13 cellular contexts compared by ENCODE assay signal in genomic region chr20:36613974-36614373, GRCh38. TPM values are rescaled to one million over a fixed set of nuclear protein-coding genes. Genes with fewer than 3 reads are reported as not detected.
DNase-seq lines count a peak whose midpoint lies in the region; ATAC-seq and TF ChIP-seq lines count a peak whose summit lies in the region.
"Had no signal": no experiment of that assay in that cellular context is flagged by ENCODE, and none has a peak within 500 bp of the region (broad histone marks: within the 10 kb centered on the region; RNA-seq: fewer than 3 reads in every experiment).

No MANE protein-coding gene starts in this region.

- ATAC-seq in activated naive CD8-positive, alpha-beta T cell treated with anti-CD3 and anti-CD28 coated beads, Interleukin-2, amount 10 ng/mL, durations not matched to agents 7 days and 5 days (ENCODE audit: low read depth) = no peak
- ATAC-seq in esophagus mucosa (peak; percentile 67), upper lobe of right lung (peak; percentile 69), HG03565 (IDR thresholded peaks at IDR 0.05; ENCODE audit: unreplicated experiment) (no peak)

- no peak for TF ChIP-seq CTCF in upper lobe of right lung (IDR thresholded peaks at IDR 0.05)

- POLR2A ChIA-PET in activated naive CD8-positive, alpha-beta T cell treated with anti-CD3 and anti-CD28 coated beads, Interleukin-2, amount 10 ng/mL, durations not matched to agents 7 days and 5 days (lab: Charles Lee) = interaction anchor here (0.6 to 2.0 kb wide), 9 partner anchors 8 to 160 kb away, joined by 3 to 8 read pairs (median 4); partner anchors contain the start of genes RAB5IF and SLA2

- peaks cover 57% of the 10 kb centered on the region for H3K36me3 ChIP-seq in upper lobe of right lung
- peaks cover 63% of the 10 kb centered on the region for H3K36me3 ChIP-seq in effector memory CD4-positive, alpha-beta T cell (ENCODE audit: control insufficient read depth, insufficient read depth, low read length)

- H3K4me1 Mint-ChIP-seq in activated naive CD8-positive, alpha-beta T cell treated with anti-CD3 and anti-CD28 coated beads, Interleukin-2, amount 10 ng/mL, durations not matched to agents 7 days and 5 days = peaks cover 22% of the 10 kb centered on the region
- peaks cover 5% of the 10 kb centered on the region for H3K4me1 Mint-ChIP-seq in activated naive CD8-positive, alpha-beta T cell treated with anti-CD3 and anti-CD28 coated beads for 36 hours

- no peak overlapping the region for H3K4me3 Mint-ChIP-seq in activated naive CD8-positive, alpha-beta T cell treated with anti-CD3 and anti-CD28 coated beads, Interleukin-2, amount 10 ng/mL, durations not matched to agents 7 days and 5 days
- no peak overlapping the region for H3K4me3 Mint-ChIP-seq in activated naive CD8-positive, alpha-beta T cell treated with anti-CD3 and anti-CD28 coated beads for 36 hours
- H3K4me3 Mint-ChIP-seq: HFFc6 had no signal

- no peaks in the 10 kb centered on the region for H3K9me3 ChIP-seq in upper lobe of right lung
- H3K9me3 ChIP-seq in effector memory CD4-positive, alpha-beta T cell (ENCODE audit: control insufficient read depth, low read length) = no peaks in the 10 kb centered on the region
- H3K9me3 ChIP-seq: heart left ventricle had no signal

- no peak overlapping the region for H3K27ac ChIP-seq in upper lobe of right lung
- no peak overlapping the region for H3K27ac ChIP-seq in effector memory CD4-positive, alpha-beta T cell (ENCODE audit: insufficient read depth, low read length, poor library complexity, severe bottlenecking)
- H3K27ac ChIP-seq: heart left ventricle had no signal

- no peaks in the 10 kb centered on the region for H3K27me3 ChIP-seq in upper lobe of right lung
- no peaks in the 10 kb centered on the region for H3K27me3 ChIP-seq in effector memory CD4-positive, alpha-beta T cell (replicated peaks; ENCODE audit: control insufficient read depth, insufficient read depth, low read length, poor library complexity, severe bottlenecking)
- H3K27me3 ChIP-seq: heart left ventricle had no signal

- H3K36me3 Mint-ChIP-seq in activated naive CD8-positive, alpha-beta T cell treated with anti-CD3 and anti-CD28 coated beads, Interleukin-2, amount 10 ng/mL, durations not matched to agents 7 days and 5 days = peaks cover 23% of the 10 kb centered on the region
- H3K36me3 Mint-ChIP-seq in activated naive CD8-positive, alpha-beta T cell treated with anti-CD3 and anti-CD28 coated beads for 36 hours = peaks cover 27% of the 10 kb centered on the region

- no peaks in the 10 kb centered on the region for H3K4me1 ChIP-seq in upper lobe of right lung
- H3K4me1 ChIP-seq in effector memory CD4-positive, alpha-beta T cell (ENCODE audit: control insufficient read depth, insufficient read depth, low read length, poor library complexity, severe bottlenecking) = no peaks in the 10 kb centered on the region
- H3K4me1 ChIP-seq: heart left ventricle had no signal

- no peak for DNase-seq in activated naive CD8-positive, alpha-beta T cell treated with anti-CD3 and anti-CD28 coated beads, Interleukin-2, amount 10 ng/mL, durations not matched to agents 7 days and 5 days
- DNase-seq in activated naive CD8-positive, alpha-beta T cell treated with anti-CD3 and anti-CD28 coated beads for 36 hours = no peak
- peak; percentile 25 for DNase-seq in NCI-H510A (lab: John Stamatoyannopoulos, UW)
- peak; percentile 72 for DNase-seq in upper lobe of right lung
- no peak for DNase-seq in effector memory CD4-positive, alpha-beta T cell
- DNase-seq in stimulated activated CD4-positive, alpha-beta T cell treated with anti-CD3 and anti-CD28 coated beads, Interleukin-2, amount 100 ng/mL, for 24 hours = no peak
- DNase-seq: heart left ventricle, HFFc6, left ventricle myocardium superior, NCI-H1930, RPMI8226 had no signal

- peak overlapping the region; percentile 13 for H3K27ac Mint-ChIP-seq in activated naive CD8-positive, alpha-beta T cell treated with anti-CD3 and anti-CD28 coated beads, Interleukin-2, amount 10 ng/mL, durations not matched to agents 7 days and 5 days
- H3K27ac Mint-ChIP-seq in activated naive CD8-positive, alpha-beta T cell treated with anti-CD3 and anti-CD28 coated beads for 36 hours = no peak overlapping the region
- H3K27ac Mint-ChIP-seq: HFFc6 had no signal

- no peak overlapping the region for H3K4me3 ChIP-seq in upper lobe of right lung
- no peak overlapping the region for H3K4me3 ChIP-seq in effector memory CD4-positive, alpha-beta T cell (ENCODE audit: insufficient read depth, low read depth, low read length, poor library complexity, severe bottlenecking)
- H3K4me3 ChIP-seq: heart left ventricle had no signal

- H3K27me3 Mint-ChIP-seq in activated naive CD8-positive, alpha-beta T cell treated with anti-CD3 and anti-CD28 coated beads, Interleukin-2, amount 10 ng/mL, durations not matched to agents 7 days and 5 days = no peaks in the 10 kb centered on the region
- H3K27me3 Mint-ChIP-seq in activated naive CD8-positive, alpha-beta T cell treated with anti-CD3 and anti-CD28 coated beads for 36 hours = no peaks in the 10 kb centered on the region

- intact Hi-C loops in upper lobe of right lung (cut with DNase I) = no loop called here

- H3K9me3 Mint-ChIP-seq in activated naive CD8-positive, alpha-beta T cell treated with anti-CD3 and anti-CD28 coated beads, Interleukin-2, amount 10 ng/mL, durations not matched to agents 7 days and 5 days = no peaks in the 10 kb centered on the region
- H3K9me3 Mint-ChIP-seq in activated naive CD8-positive, alpha-beta T cell treated with anti-CD3 and anti-CD28 coated beads for 36 hours = no peaks in the 10 kb centered on the region
- H3K9me3 Mint-ChIP-seq: HFFc6 had no signal

RNA-seq across cellular contexts. Expression of gene RAB5IF, which starts 8.4 kb away (rescaled TPM):
- 10 to 100 TPM; 73.1 to 76.1 TPM for total RNA-seq in activated naive CD8-positive, alpha-beta T cell treated with anti-CD3 and anti-CD28 coated beads, Interleukin-2, amount 10 ng/mL, durations not matched to agents 7 days and 5 days
- total RNA-seq in activated naive CD8-positive, alpha-beta T cell treated with anti-CD3 and anti-CD28 coated beads for 36 hours = 100 to 1,000 TPM; 124 to 127 TPM
- 185 TPM for total RNA-seq in esophagus mucosa
- total RNA-seq in upper lobe of right lung = 91.1 TPM

RNA-seq across cellular contexts. Expression of gene SLA2, which starts 32.0 kb away (rescaled TPM):
- total RNA-seq in activated naive CD8-positive, alpha-beta T cell treated with anti-CD3 and anti-CD28 coated beads, Interleukin-2, amount 10 ng/mL, durations not matched to agents 7 days and 5 days = 100 to 1,000 TPM; 103 TPM
- 10 to 100 TPM; 70.6 to 73.4 TPM for total RNA-seq in activated naive CD8-positive, alpha-beta T cell treated with anti-CD3 and anti-CD28 coated beads for 36 hours
- total RNA-seq in esophagus mucosa (0.12 TPM), upper lobe of right lung (1.9 TPM)
- total RNA-seq: HFFc6 had no signal

RNA-seq across cellular contexts. Expression of gene TGIF2, which starts 40.6 kb away (rescaled TPM):
- total RNA-seq in activated naive CD8-positive, alpha-beta T cell treated with anti-CD3 and anti-CD28 coated beads, Interleukin-2, amount 10 ng/mL, durations not matched to agents 7 days and 5 days = 10 to 100 TPM; 32.2 to 33.1 TPM
- total RNA-seq in activated naive CD8-positive, alpha-beta T cell treated with anti-CD3 and anti-CD28 coated beads for 36 hours = 10 to 100 TPM; 52.1 to 54.0 TPM
- total RNA-seq in esophagus mucosa (7.5 TPM), upper lobe of right lung (16.8 TPM)

Comparison
In these comparisons a context has a peak if more than half of its experiments do, and no peak if none do; other contexts are left out.
1. ATAC-seq: peak in esophagus mucosa (single experiment) and upper lobe of right lung (single experiment); none in activated naive CD8-positive, alpha-beta T cell treated with anti-CD3 and anti-CD28 coated beads, Interleukin-2, amount 10 ng/mL, durations not matched to agents 7 days and 5 days (single experiment) and HG03565 (single experiment).
2. DNase-seq: peak in NCI-H510A (single experiment) and upper lobe of right lung (single experiment); none in activated naive CD8-positive, alpha-beta T cell treated with anti-CD3 and anti-CD28 coated beads, Interleukin-2, amount 10 ng/mL, durations not matched to agents 7 days and 5 days (single experiment), activated naive CD8-positive, alpha-beta T cell treated with anti-CD3 and anti-CD28 coated beads for 36 hours (single experiment), effector memory CD4-positive, alpha-beta T cell (0 of 3) and stimulated activated CD4-positive, alpha-beta T cell treated with anti-CD3 and anti-CD28 coated beads, Interleukin-2, amount 100 ng/mL, for 24 hours (0 of 2).
3. RNA of gene SLA2, which starts 32.0 kb away (total RNA-seq): 103 TPM in activated naive CD8-positive, alpha-beta T cell treated with anti-CD3 and anti-CD28 coated beads, Interleukin-2, amount 10 ng/mL, durations not matched to agents 7 days and 5 days and 70.6 to 73.4 TPM in activated naive CD8-positive, alpha-beta T cell treated with anti-CD3 and anti-CD28 coated beads for 36 hours; 1.9 TPM in upper lobe of right lung (single experiment) and 0.12 TPM in esophagus mucosa (single experiment); every median in the first group is over 10 times any median in the second.